ENCODE assay signal across 20 cellular contexts in genomic region chr6:168180548-168181011, GRCh38.
A peak's percentile ranks its signal among the peaks of the same experiment; 100 is the strongest.
DNase-seq lines count a peak whose midpoint lies in the region; ATAC-seq and TF ChIP-seq lines count a peak whose summit lies in the region.
"Had no signal": no experiment of that assay in that cellular context is flagged by ENCODE, and none has a peak within 500 bp of the region (broad histone marks: within the 10 kb centered on the region; RNA-seq: fewer than 3 reads in every experiment).

No MANE protein-coding gene starts in this region.

- no peaks in the 10 kb centered on the region for H3K4me1 ChIP-seq in mammary epithelial cell (ENCODE audit: insufficient read depth, low read length)
- no peaks in the 10 kb centered on the region for H3K4me1 ChIP-seq in effector memory CD4-positive, alpha-beta T cell (ENCODE audit: control insufficient read depth, insufficient read depth, low read length, poor library complexity, severe bottlenecking)
- H3K4me1 ChIP-seq: transverse colon had no signal

- peaks cover 23% of the 10 kb centered on the region for H3K27me3 Mint-ChIP-seq in MCF 10A (ENCODE audit: insufficient read depth, unreplicated experiment)
- H3K27me3 Mint-ChIP-seq: dendritic cell treated with granulocyte-macrophage colony-stimulating factor and Interleukin-4, amounts not matched to agents 40 ng/mL and 50 ng/mL, for 4 days had no signal

- BruUV-seq in MCF 10A (replicated peaks; lab: Mats Ljungman, UMichigan) (no TSS peak), mammary epithelial cell (replicated peaks; lab: Mats Ljungman, UMichigan) (no TSS peak)

- no peak overlapping the region for H3K4me3 Mint-ChIP-seq in MCF 10A (ENCODE audit: unreplicated experiment)
- H3K4me3 Mint-ChIP-seq: activated CD8-positive, alpha-beta T cell treated with anti-CD3 and anti-CD28 coated beads for 36 hours; activated naive CD8-positive, alpha-beta T cell treated with anti-CD3 and anti-CD28 coated beads, Interleukin-2, amount 50 U/mL, for 24 hours; CD4-positive, alpha-beta T cell; dendritic cell treated with granulocyte-macrophage colony-stimulating factor and Interleukin-4, amounts not matched to agents 40 ng/mL and 50 ng/mL, for 4 days; stimulated activated naive B cell treated with anti-CD40 and anti-IgM and Interleukin-4, amounts not matched to agents 10 μg/mL and 1 μg/mL and 100 μg/mL, for 72 hours had no signal

- H3K27ac Mint-ChIP-seq in MCF 10A (ENCODE audit: low read depth, unreplicated experiment), result no peak overlapping the region
- H3K27ac Mint-ChIP-seq: activated CD8-positive, alpha-beta T cell treated with anti-CD3 and anti-CD28 coated beads for 36 hours; activated naive CD8-positive, alpha-beta T cell treated with anti-CD3 and anti-CD28 coated beads, Interleukin-2, amount 50 U/mL, for 24 hours; CD4-positive, alpha-beta T cell; dendritic cell treated with granulocyte-macrophage colony-stimulating factor and Interleukin-4, amounts not matched to agents 40 ng/mL and 50 ng/mL, for 4 days; stimulated activated naive B cell treated with anti-CD40 and anti-IgM and Interleukin-4, amounts not matched to agents 10 μg/mL and 1 μg/mL and 100 μg/mL, for 72 hours had no signal

- no peak overlapping the region for H3K9ac ChIP-seq in mammary epithelial cell (ENCODE audit: insufficient read depth, low read length)

- TF ChIP-seq CTCF in MCF 10A (IDR thresholded peaks at IDR 0.05; ENCODE audit: unreplicated experiment), result no peak
- no peak for TF ChIP-seq CTCF in mammary epithelial cell (conservative IDR thresholded peaks at IDR 0.05 in 1 of 2, IDR thresholded peaks at IDR 0.05 in 1 of 2; ENCODE audit: extremely low read depth in 1 of 2, insufficient read depth in 1 of 2, low read depth in 1 of 2, low read length in 2 of 2)

- CTCF ChIA-PET in MCF 10A (lab: Yijun Ruan, JAX), result interaction anchor here (0.8 kb wide), 1 partner anchor 23 kb away, joined by 3 read pairs; no protein-coding TSS in a partner anchor
- CTCF ChIA-PET in mammary epithelial cell (lab: Charles Lee; ENCODE audit: low non-redundant PET), result no interaction called here

- dilution Hi-C loops in mammary epithelial cell (cut with HindIII; ENCODE audit: low sequenced_read_pairs), result no loop called here

- peaks cover 14% of the 10 kb centered on the region for H3K9me3 ChIP-seq in mammary epithelial cell (replicated peaks; ENCODE audit: insufficient read depth, low read length)
- no peaks in the 10 kb centered on the region for H3K9me3 ChIP-seq in effector memory CD4-positive, alpha-beta T cell (ENCODE audit: control insufficient read depth, low read length)
- H3K9me3 ChIP-seq: transverse colon had no signal

- H3K36me3 ChIP-seq in mammary epithelial cell (ENCODE audit: insufficient read depth, low read length), result no peaks in the 10 kb centered on the region
- no peaks in the 10 kb centered on the region for H3K36me3 ChIP-seq in effector memory CD4-positive, alpha-beta T cell (ENCODE audit: control insufficient read depth, insufficient read depth, low read length)
- H3K36me3 ChIP-seq: transverse colon, WERI-Rb-1 had no signal

- WGBS in mammary epithelial cell (ENCODE audit: low coverage, missing lambda C conversion rate), result 77% methylated on average over 16 of the region's 19 CpGs

- no peak overlapping the region for H3K27ac ChIP-seq in mammary epithelial cell (ENCODE audit: insufficient read depth, low read depth, low read length)
- no peak overlapping the region for H3K27ac ChIP-seq in effector memory CD4-positive, alpha-beta T cell (ENCODE audit: insufficient read depth, low read length, poor library complexity, severe bottlenecking)
- H3K27ac ChIP-seq: transverse colon, WERI-Rb-1 had no signal

- no peak overlapping the region for H3K4me2 ChIP-seq in mammary epithelial cell (ENCODE audit: insufficient read depth, low read depth, low read length)

- H3K79me2 ChIP-seq in mammary epithelial cell (ENCODE audit: insufficient read depth, low read length), result no peaks in the 10 kb centered on the region

- POLR2A ChIA-PET in MCF 10A (lab: Yijun Ruan, JAX), result no interaction called here

- in situ Hi-C loops in mammary epithelial cell (cut with MboI; ENCODE audit: low sequenced_read_pairs in 2 of 2), result no loop called here

- H3K36me3 Mint-ChIP-seq in MCF 10A (ENCODE audit: insufficient read depth, unreplicated experiment), result peaks cover 5% of the 10 kb centered on the region
- H3K36me3 Mint-ChIP-seq: stimulated activated naive B cell treated with anti-CD40 and anti-IgM and Interleukin-4, amounts not matched to agents 10 μg/mL and 1 μg/mL and 100 μg/mL, for 72 hours had no signal

- no peaks in the 10 kb centered on the region for H3K4me1 Mint-ChIP-seq in MCF 10A (ENCODE audit: insufficient read depth, unreplicated experiment)
- H3K4me1 Mint-ChIP-seq: activated naive CD8-positive, alpha-beta T cell treated with anti-CD3 and anti-CD28 coated beads, Interleukin-2, amount 50 U/mL, for 24 hours; stimulated activated naive B cell treated with anti-CD40 and anti-IgM and Interleukin-4, amounts not matched to agents 10 μg/mL and 1 μg/mL and 100 μg/mL, for 72 hours had no signal

- H4K20me1 ChIP-seq in mammary epithelial cell (ENCODE audit: insufficient read depth, low read length), result no peaks in the 10 kb centered on the region

- DNase-seq in MCF 10A (ENCODE audit: unreplicated experiment), result peak; percentile 38
- DNase-seq in mammary epithelial cell, result no peak
- DNase-seq in M059J (ENCODE audit: low read depth), result peak; percentile 13
- DNase-seq in left colon, result no peak
- DNase-seq in ureter (ENCODE audit: low spot score), result peak; percentile 56
- no peak for DNase-seq in amniotic stem cell (lab: John Stamatoyannopoulos, UW)
- no peak for DNase-seq in effector memory CD4-positive, alpha-beta T cell
- DNase-seq in HuH-7.5 (ENCODE audit: low spot score), result no peak
- DNase-seq: activated CD8-positive, alpha-beta T cell treated with anti-CD3 and anti-CD28 coated beads for 36 hours; activated naive CD8-positive, alpha-beta T cell treated with anti-CD3 and anti-CD28 coated beads, Interleukin-2, amount 50 U/mL, for 24 hours; CD4-positive, alpha-beta T cell; DMS79 treated with DMSO at 0.1 percent for 48 hours; foreskin fibroblast; NCI-H2029 treated with DMSO at 0.1 percent for 48 hours; SIG-M5; stimulated activated naive B cell treated with anti-CD40 and anti-IgM and Interleukin-4, amounts not matched to agents 10 μg/mL and 1 μg/mL and 100 μg/mL, for 72 hours; transverse colon; WERI-Rb-1 had no signal

- intact Hi-C loops in MCF 10A (cut with micrococcal nuclease), result no loop called here
- intact Hi-C loops in mammary epithelial cell (cut with micrococcal nuclease), result no loop called here
- intact Hi-C loops in left colon (cut with DNase I, micrococcal nuclease), result no loop called here

- H3K27me3 ChIP-seq in mammary epithelial cell (ENCODE audit: insufficient read depth, low read length), result no peaks in the 10 kb centered on the region
- no peaks in the 10 kb centered on the region for H3K27me3 ChIP-seq in effector memory CD4-positive, alpha-beta T cell (replicated peaks; ENCODE audit: control insufficient read depth, insufficient read depth, low read length, poor library complexity, severe bottlenecking)
- H3K27me3 ChIP-seq: transverse colon had no signal

- H3K9me3 Mint-ChIP-seq in MCF 10A (ENCODE audit: unreplicated experiment), result no peaks in the 10 kb centered on the region
- H3K9me3 Mint-ChIP-seq: activated CD8-positive, alpha-beta T cell treated with anti-CD3 and anti-CD28 coated beads for 36 hours; activated naive CD8-positive, alpha-beta T cell treated with anti-CD3 and anti-CD28 coated beads, Interleukin-2, amount 50 U/mL, for 24 hours; CD4-positive, alpha-beta T cell; dendritic cell treated with granulocyte-macrophage colony-stimulating factor and Interleukin-4, amounts not matched to agents 40 ng/mL and 50 ng/mL, for 4 days; stimulated activated naive B cell treated with anti-CD40 and anti-IgM and Interleukin-4, amounts not matched to agents 10 μg/mL and 1 μg/mL and 100 μg/mL, for 72 hours had no signal

- no peak overlapping the region for H3K4me3 ChIP-seq in mammary epithelial cell (replicated peaks in 1 of 3; ENCODE audit: insufficient read depth in 1 of 3, low read depth in 2 of 3, low read length in 3 of 3)
- no peak overlapping the region for H3K4me3 ChIP-seq in effector memory CD4-positive, alpha-beta T cell (ENCODE audit: insufficient read depth, low read depth, low read length, poor library complexity, severe bottlenecking)
- H3K4me3 ChIP-seq: transverse colon had no signal

- peak; percentile 76 for ATAC-seq in left colon
- ATAC-seq: activated CD8-positive, alpha-beta T cell treated with anti-CD3 and anti-CD28 coated beads for 36 hours; activated naive CD8-positive, alpha-beta T cell treated with anti-CD3 and anti-CD28 coated beads, Interleukin-2, amount 50 U/mL, for 24 hours; left lobe of liver; stimulated activated naive B cell treated with anti-CD40 and anti-IgM and Interleukin-4, amounts not matched to agents 10 μg/mL and 1 μg/mL and 100 μg/mL, for 72 hours had no signal

- no peak overlapping the region for H2AFZ ChIP-seq in mammary epithelial cell (ENCODE audit: low read depth, low read length)

Comparison
In these comparisons a context has a peak if more than half of its experiments do, and no peak if none do; other contexts are left out.
1. DNase-seq: peak in MCF 10A (single experiment), M059J (single experiment) and ureter (single experiment); none in mammary epithelial cell (single experiment), left colon (0 of 2), amniotic stem cell (single experiment), effector memory CD4-positive, alpha-beta T cell (0 of 3) and HuH-7.5 (single experiment).